Comparison of ENCODE assay signal across 12 cellular contexts in the genomic region with DNA sequence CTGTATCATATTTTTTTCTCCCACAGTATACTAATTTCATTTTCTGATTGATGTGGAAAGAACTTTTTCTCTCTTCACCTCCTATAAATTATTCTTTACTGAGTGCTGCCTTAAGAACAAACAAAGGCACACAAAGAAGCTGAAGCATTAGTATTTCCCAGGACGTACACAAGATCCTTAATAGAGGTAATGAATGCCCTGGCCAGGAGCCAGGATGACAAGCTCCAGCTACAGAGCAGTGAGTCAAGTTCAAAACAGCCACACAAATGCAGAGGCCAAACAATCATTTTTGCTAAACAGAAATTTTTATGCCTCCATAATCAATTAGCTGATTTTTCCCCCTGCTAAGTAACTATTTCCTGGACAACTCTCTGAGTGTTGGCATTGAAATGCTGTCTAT.
DNase-seq lines count a peak whose midpoint lies in the region; ATAC-seq, FAIRE-seq and TF ChIP-seq lines count a peak whose summit lies in the region.
"Had no signal": no experiment of that assay in that cellular context is flagged by ENCODE, and none has a peak within 500 bp of the region (broad histone marks: within the 10 kb centered on the region; RNA-seq: fewer than 3 reads in every experiment).

No MANE protein-coding gene starts in this region.

- TF ChIP-seq POLR2A in H54 (IDR thresholded peaks at IDR 0.05; ENCODE audit: low read depth, low read length), result no peak

- no peaks in the 10 kb centered on the region for H3K9me3 Mint-ChIP-seq in brain
- no peaks in the 10 kb centered on the region for H3K9me3 Mint-ChIP-seq in activated CD4-positive, alpha-beta T cell treated with anti-CD3 and anti-CD28 coated beads, Interleukin-2, amount 10 ng/mL, durations not matched to agents 7 days and 5 days

- H3K4me2 ChIP-seq in GM23248 (ENCODE audit: unreplicated experiment), result no peak overlapping the region

- peak overlapping the region in 3 of 5 experiments; percentile 37 to 75 (median 61) for H3K27ac Mint-ChIP-seq in brain
- no peak overlapping the region for H3K27ac Mint-ChIP-seq in activated CD4-positive, alpha-beta T cell treated with anti-CD3 and anti-CD28 coated beads, Interleukin-2, amount 10 ng/mL, durations not matched to agents 7 days and 5 days
- H3K27ac Mint-ChIP-seq: activated T-helper 17 cell treated with anti-CD3 and anti-CD28 coated beads, Interleukin-2, amount 50 U/mL, for 72 hours; naive thymus-derived CD8-positive, alpha-beta T cell had no signal

- WGBS in GM23248 (ENCODE audit: low coverage in 1 of 2, low lambda C conversion rate in 2 of 2, missing lambda C conversion rate in 2 of 2), 2 experiments, result 0 to 4% methylated on average over 1 of the region's 1 CpG

- H3K27ac ChIP-seq in GM23248, result no peak overlapping the region
- H3K27ac ChIP-seq: upper lobe of right lung had no signal

- no peak overlapping the region for H3K4me3 Mint-ChIP-seq in brain
- H3K4me3 Mint-ChIP-seq in activated CD4-positive, alpha-beta T cell treated with anti-CD3 and anti-CD28 coated beads, Interleukin-2, amount 10 ng/mL, durations not matched to agents 7 days and 5 days, result no peak overlapping the region
- H3K4me3 Mint-ChIP-seq: activated T-helper 17 cell treated with anti-CD3 and anti-CD28 coated beads, Interleukin-2, amount 50 U/mL, for 72 hours; naive thymus-derived CD8-positive, alpha-beta T cell had no signal

- DNase-seq in GM23248 (peak; percentile 7), NCI-H1694 (lab: John Stamatoyannopoulos, UW) (peak; percentile 30), medulla oblongata (ENCODE audit: extremely low spot score) (peak; percentile 17), H54 (ENCODE audit: insufficient read length, low spot score) (no peak), GM19240 (ENCODE audit: insufficient read length, low spot score) (no peak)
- no peak for DNase-seq in activated CD4-positive, alpha-beta T cell treated with anti-CD3 and anti-CD28 coated beads, Interleukin-2, amount 10 ng/mL, durations not matched to agents 7 days and 5 days
- DNase-seq: naive thymus-derived CD8-positive, alpha-beta T cell; NCI-H1048; upper lobe of right lung had no signal

- no peak overlapping the region for H3K9ac ChIP-seq in GM23248

- no peaks in the 10 kb centered on the region for H3K27me3 ChIP-seq in GM23248 (replicated peaks; ENCODE audit: insufficient read depth)
- H3K27me3 ChIP-seq: upper lobe of right lung had no signal

- no peaks in the 10 kb centered on the region for H3K36me3 ChIP-seq in GM23248 (ENCODE audit: low read depth)
- H3K36me3 ChIP-seq: upper lobe of right lung had no signal

- ATAC-seq in HG02763 (IDR thresholded peaks at IDR 0.05; ENCODE audit: unreplicated experiment), result no peak
- ATAC-seq: activated T-helper 17 cell treated with anti-CD3 and anti-CD28 coated beads, Interleukin-2, amount 50 U/mL, for 72 hours; naive thymus-derived CD8-positive, alpha-beta T cell; upper lobe of right lung had no signal

- H3K36me3 Mint-ChIP-seq in brain, result no peaks in the 10 kb centered on the region
- no peaks in the 10 kb centered on the region for H3K36me3 Mint-ChIP-seq in activated CD4-positive, alpha-beta T cell treated with anti-CD3 and anti-CD28 coated beads, Interleukin-2, amount 10 ng/mL, durations not matched to agents 7 days and 5 days (ENCODE audit: low read depth)
- H3K36me3 Mint-ChIP-seq: naive thymus-derived CD8-positive, alpha-beta T cell had no signal

- no peaks in the 10 kb centered on the region for H3F3A ChIP-seq in GM23248 (ENCODE audit: insufficient read depth)

- no peaks in the 10 kb centered on the region for H4K20me1 ChIP-seq in GM23248 (ENCODE audit: insufficient read depth)

- CTCF ChIA-PET in activated CD4-positive, alpha-beta T cell treated with anti-CD3 and anti-CD28 coated beads, Interleukin-2, amount 10 ng/mL, durations not matched to agents 7 days and 5 days (lab: Charles Lee), result no interaction called here

- TF ChIP-seq CTCF in brain (conservative IDR thresholded peaks at IDR 0.05), result no peak

- H3K4me1 ChIP-seq in GM23248 (ENCODE audit: insufficient read depth), result no peaks in the 10 kb centered on the region
- H3K4me1 ChIP-seq: upper lobe of right lung had no signal

- POLR2A ChIA-PET in activated CD4-positive, alpha-beta T cell treated with anti-CD3 and anti-CD28 coated beads, Interleukin-2, amount 10 ng/mL, durations not matched to agents 7 days and 5 days (lab: Charles Lee), result no interaction called here

- H2AFZ ChIP-seq in GM23248, result no peak overlapping the region

- no peaks in the 10 kb centered on the region for H3K9me2 ChIP-seq in GM23248 (ENCODE audit: insufficient read depth)

- no peak for FAIRE-seq in H54 (lab: Jason Lieb, UNC)

- H3K27me3 Mint-ChIP-seq in brain, result no peaks in the 10 kb centered on the region
- no peaks in the 10 kb centered on the region for H3K27me3 Mint-ChIP-seq in activated CD4-positive, alpha-beta T cell treated with anti-CD3 and anti-CD28 coated beads, Interleukin-2, amount 10 ng/mL, durations not matched to agents 7 days and 5 days
- H3K27me3 Mint-ChIP-seq: activated T-helper 17 cell treated with anti-CD3 and anti-CD28 coated beads, Interleukin-2, amount 50 U/mL, for 72 hours; naive thymus-derived CD8-positive, alpha-beta T cell had no signal

- peaks cover 36% of the 10 kb centered on the region for H3K4me1 Mint-ChIP-seq in brain
- no peaks in the 10 kb centered on the region for H3K4me1 Mint-ChIP-seq in activated CD4-positive, alpha-beta T cell treated with anti-CD3 and anti-CD28 coated beads, Interleukin-2, amount 10 ng/mL, durations not matched to agents 7 days and 5 days
- H3K4me1 Mint-ChIP-seq: activated T-helper 17 cell treated with anti-CD3 and anti-CD28 coated beads, Interleukin-2, amount 50 U/mL, for 72 hours; naive thymus-derived CD8-positive, alpha-beta T cell had no signal

- H3K4me3 ChIP-seq in GM23248, result no peak overlapping the region
- H3K4me3 ChIP-seq: upper lobe of right lung had no signal

- H3K79me2 ChIP-seq in GM23248 (ENCODE audit: insufficient read depth), result no peaks in the 10 kb centered on the region

- no peaks in the 10 kb centered on the region for H3K9me3 ChIP-seq in GM23248 (ENCODE audit: low read depth)
- H3K9me3 ChIP-seq: upper lobe of right lung had no signal

- in situ Hi-C loops in GM23248 (cut with MboI), result no loop called here

Comparison
In these comparisons a context has a peak if more than half of its experiments do, and no peak if none do; other contexts are left out.
1. DNase-seq: peak in GM23248 (single experiment), NCI-H1694 (single experiment) and medulla oblongata (single experiment); none in H54 (single experiment), GM19240 (single experiment) and activated CD4-positive, alpha-beta T cell treated with anti-CD3 and anti-CD28 coated beads, Interleukin-2, amount 10 ng/mL, durations not matched to agents 7 days and 5 days (single experiment).